In the genomic region with DNA sequence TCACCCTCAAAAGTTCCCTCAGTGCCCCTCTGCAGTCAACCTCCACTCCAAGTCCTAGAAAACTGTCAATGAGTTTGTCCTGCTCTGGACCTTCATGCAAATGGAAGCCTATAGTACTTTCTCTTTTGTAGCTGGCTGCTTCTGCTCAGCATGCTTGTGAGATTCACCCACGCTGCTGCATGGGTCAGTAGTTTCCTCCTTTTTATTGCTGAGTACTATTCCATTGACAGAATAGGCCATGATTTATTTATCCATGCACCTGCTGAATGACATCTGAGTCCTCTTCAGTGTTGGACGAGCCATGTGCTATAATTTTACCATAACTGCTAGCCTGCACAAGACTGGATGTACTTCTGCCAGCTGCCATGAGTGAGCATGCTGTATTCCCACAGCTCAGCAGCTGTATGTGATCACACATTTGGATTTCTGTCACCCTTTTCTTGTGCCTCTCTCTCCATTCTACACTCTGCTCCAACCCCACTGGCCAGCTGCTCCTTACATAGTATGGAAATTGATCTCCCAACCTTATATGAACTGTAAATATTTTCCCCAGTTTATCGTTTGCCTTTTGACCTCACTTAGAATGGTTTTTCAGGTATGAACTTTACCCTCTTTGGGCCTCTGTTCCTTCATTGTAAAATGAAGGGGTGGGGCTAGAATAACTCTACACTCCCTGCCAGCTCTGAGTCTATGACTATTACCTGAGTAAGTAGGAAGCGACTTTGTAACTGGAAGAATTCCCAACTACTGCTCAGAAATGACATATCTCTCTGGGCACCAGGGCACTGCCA, we compare ENCODE assay signal across 18 cellular contexts. TPM values are rescaled to one million over a fixed set of nuclear protein-coding genes. Genes with fewer than 3 reads are reported as not detected.
A peak's percentile ranks its signal among the peaks of the same experiment; 100 is the strongest.
DNase-seq lines count a peak whose midpoint lies in the region; ATAC-seq, FAIRE-seq and TF ChIP-seq lines count a peak whose summit lies in the region.
"Had no signal": no experiment of that assay in that cellular context is flagged by ENCODE, and none has a peak within 500 bp of the region (broad histone marks: within the 10 kb centered on the region; RNA-seq: fewer than 3 reads in every experiment).

No MANE protein-coding gene starts in this region.

- H3K9me3 ChIP-seq in MG63 (no peaks in the 10 kb centered on the region), pancreas (no peaks in the 10 kb centered on the region)

- intact Hi-C loops in pancreas (cut with DNase I) (no loop called here), dorsolateral prefrontal cortex (cut with DNase I) (no loop called here)

- FAIRE-seq in pancreas (lab: Jason Lieb, UNC): no peak
- FAIRE-seq: endometrium, HTR-8/SVneo had no signal

- peaks cover 9 to 31% (median 12%) of the 10 kb centered on the region in 3 donors for H3K4me1 ChIP-seq in pancreas
- H3K4me1 ChIP-seq: neural progenitor cell had no signal

- peak; percentile 10 for DNase-seq in NCI-H2029 treated with DMSO at 0.1 percent for 48 hours (lab: John Stamatoyannopoulos, UW)
- DNase-seq in NCI-H2029 (lab: John Stamatoyannopoulos, UW): no peak
- peak; percentile 45 for DNase-seq in MG63
- peak; percentile 52 for DNase-seq in epithelial cell of prostate (ENCODE audit: low read depth, low spot score)
- peak in 2 of 6 donors; percentile 47 to 50 for DNase-seq in pancreas
- no peak for DNase-seq in activated T-cell treated with anti-CD3 and anti-CD28 coated beads, Interleukin-2, amount 50 U/mL, for 1 hour
- DNase-seq in dorsolateral prefrontal cortex: no peak
- DNase-seq in DMS53 treated with DMSO at 0.1 percent for 48 hours (lab: John Stamatoyannopoulos, UW; ENCODE audit: unreplicated experiment): no peak
- DNase-seq: activated CD8-positive, alpha-beta memory T cell treated with anti-CD3 and anti-CD28 coated beads for 24 hours; activated naive CD4-positive, alpha-beta T cell treated with Interleukin-2 at 50 U/mL for 16 hours; CD8-positive, alpha-beta memory T cell; NCI-H1105 treated with DMSO at 0.1 percent for 48 hours; NCI-H524; SIG-M5 had no signal

- H3K27ac ChIP-seq in epithelial cell of prostate (peak overlapping the region; percentile 100), pancreas (peak overlapping the region in 2 of 4 donors; percentile 46 to 55), dorsolateral prefrontal cortex (no peak overlapping the region)
- H3K27ac ChIP-seq: 22Rv1, neural progenitor cell had no signal

- WGBS in pancreas, 2 donors: 33 to 40% methylated on average over 4 of the region's 4 CpGs

- no peaks in the 10 kb centered on the region for H3K36me3 ChIP-seq in MG63
- H3K36me3 ChIP-seq in pancreas: peaks cover 0 to 4% (median 0%) of the 10 kb centered on the region in 3 donors
- H3K36me3 ChIP-seq: neural progenitor cell had no signal

- H3K4me3 ChIP-seq in MG63 (no peak overlapping the region), pancreas (no peak overlapping the region), dorsolateral prefrontal cortex (no peak overlapping the region)
- H3K4me3 ChIP-seq: neural progenitor cell had no signal

- TF ChIP-seq CTCF in pancreas (IDR thresholded peaks at IDR 0.05) (no peak), dorsolateral prefrontal cortex (IDR thresholded peaks at IDR 0.05 in 54 of 56, conservative IDR thresholded peaks at IDR 0.05 in 2 of 56; ENCODE audit: low read depth in 1 of 56, partially characterized antibody in 56 of 56) (no peak)

- no peaks in the 10 kb centered on the region for H3K27me3 ChIP-seq in MG63
- H3K27me3 ChIP-seq in pancreas: no peaks in the 10 kb centered on the region
- H3K27me3 ChIP-seq in dorsolateral prefrontal cortex: peaks cover 0 to 10% (median 0%) of the 10 kb centered on the region in 45 donors
- H3K27me3 ChIP-seq: neural progenitor cell had no signal

- peak; percentile 86 to 90 (median 88) for ATAC-seq in pancreas

RNA-seq across cellular contexts. Expression of a gene that starts 26.2 kb away (rescaled TPM):
- 0.03 and 1.3 TPM in 2 replicates for total RNA-seq in MG63 (2014; rRNA removed; shearing (Covaris generic); ENCODE audit: low replicate concordance)
- 10 to 100 TPM in 3 of 6 donors, 1 to 10 TPM in 3; 7.9 to 22.2 (median 10.3) TPM for total RNA-seq in pancreas
- polyA plus RNA-seq in pancreas: 1 to 10 TPM; 3.4 to 4.1 TPM
- 1 to 10 TPM in 90 of 120 experiments, under 1 TPM in 30; 0.37 to 4.8 (median 1.4) TPM for total RNA-seq in dorsolateral prefrontal cortex
- polyA plus RNA-seq: CD8-positive, alpha-beta memory T cell had no signal

Comparison
In these comparisons a context has a peak if more than half of its experiments do, and no peak if none do; other contexts are left out.
1. DNase-seq: peak in NCI-H2029 treated with DMSO at 0.1 percent for 48 hours (single experiment), MG63 (single experiment) and epithelial cell of prostate (single experiment); none in NCI-H2029 (single experiment), activated T-cell treated with anti-CD3 and anti-CD28 coated beads, Interleukin-2, amount 50 U/mL, for 1 hour (single experiment), dorsolateral prefrontal cortex (0 of 10) and DMS53 treated with DMSO at 0.1 percent for 48 hours (single experiment).